1 cellular context compared by ENCODE assay signal in genomic region chr20:31738729-31739549, GRCh38.
TF ChIP-seq lines count a peak whose summit lies in the region.

A gene with protein sequence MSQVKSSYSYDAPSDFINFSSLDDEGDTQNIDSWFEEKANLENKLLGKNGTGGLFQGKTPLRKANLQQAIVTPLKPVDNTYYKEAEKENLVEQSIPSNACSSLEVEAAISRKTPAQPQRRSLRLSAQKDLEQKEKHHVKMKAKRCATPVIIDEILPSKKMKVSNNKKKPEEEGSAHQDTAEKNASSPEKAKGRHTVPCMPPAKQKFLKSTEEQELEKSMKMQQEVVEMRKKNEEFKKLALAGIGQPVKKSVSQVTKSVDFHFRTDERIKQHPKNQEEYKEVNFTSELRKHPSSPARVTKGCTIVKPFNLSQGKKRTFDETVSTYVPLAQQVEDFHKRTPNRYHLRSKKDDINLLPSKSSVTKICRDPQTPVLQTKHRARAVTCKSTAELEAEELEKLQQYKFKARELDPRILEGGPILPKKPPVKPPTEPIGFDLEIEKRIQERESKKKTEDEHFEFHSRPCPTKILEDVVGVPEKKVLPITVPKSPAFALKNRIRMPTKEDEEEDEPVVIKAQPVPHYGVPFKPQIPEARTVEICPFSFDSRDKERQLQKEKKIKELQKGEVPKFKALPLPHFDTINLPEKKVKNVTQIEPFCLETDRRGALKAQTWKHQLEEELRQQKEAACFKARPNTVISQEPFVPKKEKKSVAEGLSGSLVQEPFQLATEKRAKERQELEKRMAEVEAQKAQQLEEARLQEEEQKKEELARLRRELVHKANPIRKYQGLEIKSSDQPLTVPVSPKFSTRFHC (plus strand): TSS chr20:31739290. CDS start chr20:31757477, 18,187 bp downstream.

TF ChIP-seq in HepG2, 621 proteins besides CTCF, POLR2A, EP300 and RAD21 (continued from another document and continues in another):
- TF ChIP-seq, protein P1, sequence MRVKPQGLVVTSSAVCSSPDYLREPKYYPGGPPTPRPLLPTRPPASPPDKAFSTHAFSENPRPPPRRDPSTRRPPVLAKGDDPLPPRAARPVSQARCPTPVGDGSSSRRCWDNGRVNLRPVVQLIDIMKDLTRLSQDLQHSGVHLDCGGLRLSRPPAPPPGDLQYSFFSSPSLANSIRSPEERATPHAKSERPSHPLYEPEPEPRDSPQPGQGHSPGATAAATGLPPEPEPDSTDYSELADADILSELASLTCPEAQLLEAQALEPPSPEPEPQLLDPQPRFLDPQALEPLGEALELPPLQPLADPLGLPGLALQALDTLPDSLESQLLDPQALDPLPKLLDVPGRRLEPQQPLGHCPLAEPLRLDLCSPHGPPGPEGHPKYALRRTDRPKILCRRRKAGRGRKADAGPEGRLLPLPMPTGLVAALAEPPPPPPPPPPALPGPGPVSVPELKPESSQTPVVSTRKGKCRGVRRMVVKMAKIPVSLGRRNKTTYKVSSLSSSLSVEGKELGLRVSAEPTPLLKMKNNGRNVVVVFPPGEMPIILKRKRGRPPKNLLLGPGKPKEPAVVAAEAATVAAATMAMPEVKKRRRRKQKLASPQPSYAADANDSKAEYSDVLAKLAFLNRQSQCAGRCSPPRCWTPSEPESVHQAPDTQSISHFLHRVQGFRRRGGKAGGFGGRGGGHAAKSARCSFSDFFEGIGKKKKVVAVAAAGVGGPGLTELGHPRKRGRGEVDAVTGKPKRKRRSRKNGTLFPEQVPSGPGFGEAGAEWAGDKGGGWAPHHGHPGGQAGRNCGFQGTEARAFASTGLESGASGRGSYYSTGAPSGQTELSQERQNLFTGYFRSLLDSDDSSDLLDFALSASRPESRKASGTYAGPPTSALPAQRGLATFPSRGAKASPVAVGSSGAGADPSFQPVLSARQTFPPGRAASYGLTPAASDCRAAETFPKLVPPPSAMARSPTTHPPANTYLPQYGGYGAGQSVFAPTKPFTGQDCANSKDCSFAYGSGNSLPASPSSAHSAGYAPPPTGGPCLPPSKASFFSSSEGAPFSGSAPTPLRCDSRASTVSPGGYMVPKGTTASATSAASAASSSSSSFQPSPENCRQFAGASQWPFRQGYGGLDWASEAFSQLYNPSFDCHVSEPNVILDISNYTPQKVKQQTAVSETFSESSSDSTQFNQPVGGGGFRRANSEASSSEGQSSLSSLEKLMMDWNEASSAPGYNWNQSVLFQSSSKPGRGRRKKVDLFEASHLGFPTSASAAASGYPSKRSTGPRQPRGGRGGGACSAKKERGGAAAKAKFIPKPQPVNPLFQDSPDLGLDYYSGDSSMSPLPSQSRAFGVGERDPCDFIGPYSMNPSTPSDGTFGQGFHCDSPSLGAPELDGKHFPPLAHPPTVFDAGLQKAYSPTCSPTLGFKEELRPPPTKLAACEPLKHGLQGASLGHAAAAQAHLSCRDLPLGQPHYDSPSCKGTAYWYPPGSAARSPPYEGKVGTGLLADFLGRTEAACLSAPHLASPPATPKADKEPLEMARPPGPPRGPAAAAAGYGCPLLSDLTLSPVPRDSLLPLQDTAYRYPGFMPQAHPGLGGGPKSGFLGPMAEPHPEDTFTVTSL (CRISPR knock-in tag; IDR thresholded peaks at IDR 0.05; ENCODE audit: borderline replicate concordance) = peak; percentile 26; the same call in 1 of the 2 replicates
- TF ChIP-seq HNF1B (CRISPR knock-in tag; IDR thresholded peaks at IDR 0.05) (peak; percentile 89), NFE2L1 (CRISPR knock-in tag; IDR thresholded peaks at IDR 0.05; ENCODE audit: borderline replicate concordance) (peak; percentile 72; the same call in 1 of the 2 replicates), ZNF124 (CRISPR knock-in tag; IDR thresholded peaks at IDR 0.05) (peak; percentile 75; the same call in 1 of the 2 replicates), GZF1 (CRISPR knock-in tag; IDR thresholded peaks at IDR 0.05) (peak; percentile 86; the same call in 1 of the 2 replicates), ZFP1 (CRISPR knock-in tag; IDR thresholded peaks at IDR 0.05) (no peak), ZNF33B (CRISPR knock-in tag; IDR thresholded peaks at IDR 0.05) (peak; percentile 46; the same call in 1 of the 2 replicates), ZNF510 (CRISPR knock-in tag; IDR thresholded peaks at IDR 0.05; ENCODE audit: low read depth) (peak; percentile 25; the same call in 1 of the 2 replicates), SP4 (CRISPR knock-in tag; IDR thresholded peaks at IDR 0.05) (peak; percentile 89), CHCHD3 (CRISPR knock-in tag; IDR thresholded peaks at IDR 0.05) (no peak), THAP9 (CRISPR knock-in tag; IDR thresholded peaks at IDR 0.05; ENCODE audit: borderline replicate concordance) (peak; percentile 89; the same call in 1 of the 2 replicates), DMAP1 (CRISPR knock-in tag; IDR thresholded peaks at IDR 0.05) (peak; percentile 99), NFIB (CRISPR knock-in tag; IDR thresholded peaks at IDR 0.05; ENCODE audit: borderline replicate concordance) (no peak), ZNF274 (CRISPR knock-in tag; IDR thresholded peaks at IDR 0.05) (peak; percentile 67), NPAS2 (CRISPR knock-in tag; IDR thresholded peaks at IDR 0.05; ENCODE audit: borderline replicate concordance) (no peak), ADNP (CRISPR knock-in tag; IDR thresholded peaks at IDR 0.05) (no peak), ZSCAN21 (CRISPR knock-in tag; IDR thresholded peaks at IDR 0.05; ENCODE audit: borderline replicate concordance) (peak; percentile 96), HOXA7 (CRISPR knock-in tag; IDR thresholded peaks at IDR 0.05) (peak; percentile 95), REL (CRISPR knock-in tag; conservative IDR thresholded peaks at IDR 0.05) (peak; percentile 99), ZNF431 (CRISPR knock-in tag; IDR thresholded peaks at IDR 0.05; ENCODE audit: borderline replicate concordance, low read depth) (peak; percentile 51; the same call in 1 of the 2 replicates)
- TF ChIP-seq, protein P2, sequence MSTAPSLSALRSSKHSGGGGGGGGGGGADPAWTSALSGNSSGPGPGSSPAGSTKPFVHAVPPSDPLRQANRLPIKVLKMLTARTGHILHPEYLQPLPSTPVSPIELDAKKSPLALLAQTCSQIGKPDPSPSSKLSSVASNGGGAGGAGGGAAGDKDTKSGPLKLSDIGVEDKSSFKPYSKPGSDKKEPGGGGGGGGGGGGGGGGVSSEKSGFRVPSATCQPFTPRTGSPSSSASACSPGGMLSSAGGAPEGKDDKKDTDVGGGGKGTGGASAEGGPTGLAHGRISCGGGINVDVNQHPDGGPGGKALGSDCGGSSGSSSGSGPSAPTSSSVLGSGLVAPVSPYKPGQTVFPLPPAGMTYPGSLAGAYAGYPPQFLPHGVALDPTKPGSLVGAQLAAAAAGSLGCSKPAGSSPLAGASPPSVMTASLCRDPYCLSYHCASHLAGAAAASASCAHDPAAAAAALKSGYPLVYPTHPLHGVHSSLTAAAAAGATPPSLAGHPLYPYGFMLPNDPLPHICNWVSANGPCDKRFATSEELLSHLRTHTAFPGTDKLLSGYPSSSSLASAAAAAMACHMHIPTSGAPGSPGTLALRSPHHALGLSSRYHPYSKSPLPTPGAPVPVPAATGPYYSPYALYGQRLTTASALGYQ (CRISPR knock-in tag; IDR thresholded peaks at IDR 0.05) = peak; percentile 43; the same call in 1 of the 2 replicates
- TF ChIP-seq, protein P3, sequence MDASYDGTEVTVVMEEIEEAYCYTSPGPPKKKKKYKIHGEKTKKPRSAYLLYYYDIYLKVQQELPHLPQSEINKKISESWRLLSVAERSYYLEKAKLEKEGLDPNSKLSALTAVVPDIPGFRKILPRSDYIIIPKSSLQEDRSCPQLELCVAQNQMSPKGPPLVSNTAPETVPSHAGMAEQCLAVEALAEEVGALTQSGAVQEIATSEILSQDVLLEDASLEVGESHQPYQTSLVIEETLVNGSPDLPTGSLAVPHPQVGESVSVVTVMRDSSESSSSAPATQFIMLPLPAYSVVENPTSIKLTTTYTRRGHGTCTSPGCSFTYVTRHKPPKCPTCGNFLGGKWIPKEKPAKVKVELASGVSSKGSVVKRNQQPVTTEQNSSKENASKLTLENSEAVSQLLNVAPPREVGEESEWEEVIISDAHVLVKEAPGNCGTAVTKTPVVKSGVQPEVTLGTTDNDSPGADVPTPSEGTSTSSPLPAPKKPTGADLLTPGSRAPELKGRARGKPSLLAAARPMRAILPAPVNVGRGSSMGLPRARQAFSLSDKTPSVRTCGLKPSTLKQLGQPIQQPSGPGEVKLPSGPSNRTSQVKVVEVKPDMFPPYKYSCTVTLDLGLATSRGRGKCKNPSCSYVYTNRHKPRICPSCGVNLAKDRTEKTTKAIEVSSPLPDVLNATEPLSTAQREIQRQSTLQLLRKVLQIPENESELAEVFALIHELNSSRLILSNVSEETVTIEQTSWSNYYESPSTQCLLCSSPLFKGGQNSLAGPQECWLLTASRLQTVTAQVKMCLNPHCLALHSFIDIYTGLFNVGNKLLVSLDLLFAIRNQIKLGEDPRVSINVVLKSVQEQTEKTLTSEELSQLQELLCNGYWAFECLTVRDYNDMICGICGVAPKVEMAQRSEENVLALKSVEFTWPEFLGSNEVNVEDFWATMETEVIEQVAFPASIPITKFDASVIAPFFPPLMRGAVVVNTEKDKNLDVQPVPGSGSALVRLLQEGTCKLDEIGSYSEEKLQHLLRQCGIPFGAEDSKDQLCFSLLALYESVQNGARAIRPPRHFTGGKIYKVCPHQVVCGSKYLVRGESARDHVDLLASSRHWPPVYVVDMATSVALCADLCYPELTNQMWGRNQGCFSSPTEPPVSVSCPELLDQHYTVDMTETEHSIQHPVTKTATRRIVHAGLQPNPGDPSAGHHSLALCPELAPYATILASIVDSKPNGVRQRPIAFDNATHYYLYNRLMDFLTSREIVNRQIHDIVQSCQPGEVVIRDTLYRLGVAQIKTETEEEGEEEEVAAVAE (CRISPR knock-in tag; IDR thresholded peaks at IDR 0.05; ENCODE audit: borderline replicate concordance) = peak; percentile 63; the same call in 1 of the 2 replicates
- TF ChIP-seq, protein P4, sequence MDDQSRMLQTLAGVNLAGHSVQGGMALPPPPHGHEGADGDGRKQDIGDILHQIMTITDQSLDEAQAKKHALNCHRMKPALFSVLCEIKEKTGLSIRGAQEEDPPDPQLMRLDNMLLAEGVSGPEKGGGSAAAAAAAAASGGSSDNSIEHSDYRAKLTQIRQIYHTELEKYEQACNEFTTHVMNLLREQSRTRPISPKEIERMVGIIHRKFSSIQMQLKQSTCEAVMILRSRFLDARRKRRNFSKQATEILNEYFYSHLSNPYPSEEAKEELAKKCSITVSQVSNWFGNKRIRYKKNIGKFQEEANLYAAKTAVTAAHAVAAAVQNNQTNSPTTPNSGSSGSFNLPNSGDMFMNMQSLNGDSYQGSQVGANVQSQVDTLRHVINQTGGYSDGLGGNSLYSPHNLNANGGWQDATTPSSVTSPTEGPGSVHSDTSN (CRISPR knock-in tag; IDR thresholded peaks at IDR 0.05; ENCODE audit: borderline replicate concordance) = 0 out of 2 replicates have a peak, but pooled peaks have one; percentile 30
